In the genomic region with DNA sequence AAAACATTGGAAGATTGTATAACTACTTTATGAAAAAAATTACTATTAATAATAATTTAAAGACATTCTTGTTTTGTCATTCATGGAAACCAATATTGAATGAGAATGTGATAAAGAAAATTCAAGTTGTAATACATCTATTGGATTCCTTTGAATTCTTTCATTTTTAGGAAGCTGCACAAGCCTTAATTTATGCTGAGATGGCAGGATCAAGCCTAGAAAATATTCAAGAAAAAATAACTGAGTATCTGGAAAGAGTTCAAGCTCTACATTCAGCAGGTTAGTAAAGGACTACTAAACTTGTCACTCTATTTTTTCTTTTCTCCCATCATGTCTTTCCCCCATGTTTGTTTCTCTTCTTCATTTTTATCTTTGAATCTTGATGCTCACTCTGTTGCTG, we compare ENCODE assay signal across 22 cellular contexts. TPM values are rescaled to one million over a fixed set of nuclear protein-coding genes. Genes with fewer than 3 reads are reported as not detected.
DNase-seq lines count a peak whose midpoint lies in the region; ATAC-seq, FAIRE-seq and TF ChIP-seq lines count a peak whose summit lies in the region.
"Had no signal": no experiment of that assay in that cellular context is flagged by ENCODE, and none has a peak within 500 bp of the region (broad histone marks: within the 10 kb centered on the region; RNA-seq: fewer than 3 reads in every experiment).

No MANE protein-coding gene starts in this region.

- no peak overlapping the region for H3K4ac ChIP-seq in IMR-90 (ENCODE audit: low read depth, low read length)

- dilution Hi-C loops in IMR-90 (cut with HindIII; ENCODE audit: low sequenced_read_pairs, unreplicated experiment), result no loop called here

- no peak overlapping the region for H2BK15ac ChIP-seq in IMR-90 (ENCODE audit: low read depth, low read length)

- H3K27me3 ChIP-seq in IMR-90 (ENCODE audit: control insufficient read depth, insufficient read depth, low read length) (no peaks in the 10 kb centered on the region), Loucy (ENCODE audit: insufficient read depth, low read length, poor library complexity, severe bottlenecking) (no peaks in the 10 kb centered on the region), K562 (ENCODE audit: control insufficient read depth in 2 of 2, insufficient read depth in 2 of 2, low read length in 2 of 2) (no peaks in the 10 kb centered on the region)

- DNase-seq in IMR-90, result no peak
- no peak for DNase-seq in K562 (ENCODE audit: extremely low read depth in 1 of 4, low spot score in 3 of 4)
- no peak for DNase-seq in mucosa of descending colon
- DNase-seq: AML-193; Caco-2; CD4-positive, alpha-beta T cell; DMS153; DMS79; GDM1; GOT3; H7; HFFc6; KG1 had no signal

- no peak overlapping the region for H4K91ac ChIP-seq in IMR-90 (ENCODE audit: insufficient read depth, low read depth, low read length)

- H2AK9ac ChIP-seq in IMR-90 (replicated peaks; ENCODE audit: low read depth, low read length, poor library complexity), result no peak overlapping the region

- peaks cover 3% of the 10 kb centered on the region; the same call in 1 of the 2 replicates for H3K9me1 ChIP-seq in IMR-90 (ENCODE audit: insufficient read depth, low read length)
- no peaks in the 10 kb centered on the region for H3K9me1 ChIP-seq in K562 (ENCODE audit: control insufficient read depth, insufficient read depth, low read length)

- no peaks in the 10 kb centered on the region for H3K9me3 ChIP-seq in IMR-90 (ENCODE audit: control insufficient read depth, insufficient read depth, low read length)
- no peaks in the 10 kb centered on the region for H3K9me3 ChIP-seq in Loucy (ENCODE audit: insufficient read depth, low read depth, low read length)
- H3K9me3 ChIP-seq in K562 (replicated peaks; ENCODE audit: control insufficient read depth, insufficient read depth, low read depth, low read length), result no peaks in the 10 kb centered on the region
- no peaks in the 10 kb centered on the region for H3K9me3 ChIP-seq in mucosa of descending colon
- H3K9me3 ChIP-seq: Caco-2 had no signal

- no peak overlapping the region for H4K5ac ChIP-seq in IMR-90 (ENCODE audit: low read depth, low read length)

- H3K4me1 ChIP-seq in IMR-90 (ENCODE audit: control insufficient read depth, insufficient read depth, low read length), result no peaks in the 10 kb centered on the region
- peaks cover 37% of the 10 kb centered on the region for H3K4me1 ChIP-seq in Loucy (ENCODE audit: insufficient read depth, low read length, poor library complexity, severe bottlenecking)
- peaks cover 4 to 6% of the 10 kb centered on the region in 2 experiments; a peak in 2 of 5 replicates for H3K4me1 ChIP-seq in K562 (replicated peaks in 1 of 2; ENCODE audit: control insufficient read depth in 2 of 2, insufficient read depth in 2 of 2, low read length in 2 of 2)
- H3K4me1 ChIP-seq in mucosa of descending colon (ENCODE audit: low read depth), result peaks cover 18% of the 10 kb centered on the region
- H3K4me1 ChIP-seq: Caco-2 had no signal

- H3K79me1 ChIP-seq in IMR-90 (ENCODE audit: low read depth in 1 of 2, low read length in 2 of 2), result peaks cover 21 to 38% of the 10 kb centered on the region in 2 experiments

- H3K36me3 ChIP-seq in IMR-90 (ENCODE audit: control insufficient read depth, insufficient read depth, low read length) (peaks cover 21% of the 10 kb centered on the region), Loucy (ENCODE audit: insufficient read depth, low read length) (peaks cover 23% of the 10 kb centered on the region; the same call in 1 of the 2 replicates), K562 (ENCODE audit: control insufficient read depth, insufficient read depth, low read length) (peaks cover 76% of the 10 kb centered on the region), mucosa of descending colon (ENCODE audit: low read depth) (no peaks in the 10 kb centered on the region)

- H4K20me1 ChIP-seq in IMR-90 (ENCODE audit: insufficient read depth, low read length), result peaks cover 24% of the 10 kb centered on the region; the same call in 1 of the 2 replicates
- peaks cover 30% of the 10 kb centered on the region for H4K20me1 ChIP-seq in Loucy (ENCODE audit: insufficient read depth, low read length, poor library complexity, severe bottlenecking)
- H4K20me1 ChIP-seq in K562 (replicated peaks; ENCODE audit: control insufficient read depth, insufficient read depth, low read length), result no peaks in the 10 kb centered on the region; the same call in none of the 2 replicates

- H2BK20ac ChIP-seq in IMR-90 (ENCODE audit: low read depth, low read length), result no peak overlapping the region

- TF ChIP-seq EP300 in K562 (IDR thresholded peaks at IDR 0.05; ENCODE audit: low read length), result no peak

- no peak overlapping the region for H3K14ac ChIP-seq in IMR-90 (replicated peaks; ENCODE audit: low read depth, low read length)

- no peak overlapping the region for H4K8ac ChIP-seq in IMR-90 (ENCODE audit: low read depth in 2 of 2, low read length in 2 of 2)

- H2BK5ac ChIP-seq in IMR-90 (ENCODE audit: low read depth, low read length, poor library complexity, severe bottlenecking), result no peak overlapping the region

- intact Hi-C loops in IMR-90 (cut with micrococcal nuclease) (no loop called here), K562 (cut with micrococcal nuclease) (no loop called here), mucosa of descending colon (cut with DNase I, micrococcal nuclease) (no loop called here)

- CTCF ChIA-PET in IMR-90 (lab: Yijun Ruan, JAX), result no interaction called here
- CTCF ChIA-PET in K562 (lab: Yijun Ruan, JAX; ENCODE audit: low intra/inter-chr PET ratio), result no interaction called here

- TF ChIP-seq POLR2A in IMR-90 (IDR thresholded peaks at IDR 0.05; ENCODE audit: low read depth, low read length) (no peak), K562 (conservative IDR thresholded peaks at IDR 0.05) (no peak)

- in situ Hi-C loops in IMR-90 (cut with MboI; ENCODE audit: low sequenced_read_pairs) (loop anchor here (25.0 kb wide), 1 partner anchor 275 kb away; a partner anchor contains a TSS), K562 (cut with MboI) (loop anchor here (25.0 kb wide), 1 partner anchor 1325 kb away; no protein-coding TSS in a partner anchor)

- POLR2A ChIA-PET in IMR-90 (lab: Charles Lee; ENCODE audit: unreplicated experiment), result no interaction called here
- POLR2A ChIA-PET in K562 (lab: Yijun Ruan, JAX), result interaction anchor here (1.7 kb wide), 1 partner anchor 10 kb away, joined by 8 read pairs; no protein-coding TSS in a partner anchor

- TF ChIP-seq RAD21 in IMR-90 (IDR thresholded peaks at IDR 0.05; ENCODE audit: low read length) (no peak), K562 (CRISPR knock-in tag; conservative IDR thresholded peaks at IDR 0.05 in 1 of 2, IDR thresholded peaks at IDR 0.05 in 1 of 2) (no peak)

- H2AK5ac ChIP-seq in IMR-90 (ENCODE audit: low read depth, low read length), result no peak overlapping the region

- no peak overlapping the region for H3K4me2 ChIP-seq in IMR-90 (ENCODE audit: low read depth, low read length)
- peak overlapping the region; percentile 79 for H3K4me2 ChIP-seq in Loucy (ENCODE audit: low read depth, low read length, poor library complexity, severe bottlenecking)
- no peak overlapping the region for H3K4me2 ChIP-seq in K562 (ENCODE audit: insufficient read depth, low read length)

- no peak overlapping the region for H3K56ac ChIP-seq in IMR-90 (ENCODE audit: extremely low read depth, insufficient read depth, low read length)

- H2AFZ ChIP-seq in IMR-90 (replicated peaks; ENCODE audit: low read length, poor library complexity), result no peak overlapping the region
- H2AFZ ChIP-seq in Loucy (ENCODE audit: low read length), result no peak overlapping the region
- H2AFZ ChIP-seq in K562 (ENCODE audit: low read depth, low read length), result no peak overlapping the region

- no peak for TF ChIP-seq CTCF in IMR-90 (conservative IDR thresholded peaks at IDR 0.05; ENCODE audit: low read depth, low read length)
- TF ChIP-seq CTCF in Loucy (conservative IDR thresholded peaks at IDR 0.05; ENCODE audit: low read length), result no peak
- no peak for TF ChIP-seq CTCF in K562 (IDR thresholded peaks at IDR 0.05 in 2 of 3, conservative IDR thresholded peaks at IDR 0.05 in 1 of 3; ENCODE audit: insufficient read depth in 2 of 3, low read depth in 1 of 3, low read length in 3 of 3)
- no peak for TF ChIP-seq CTCF in mucosa of descending colon (IDR thresholded peaks at IDR 0.05)

- H3K79me2 ChIP-seq in Loucy (ENCODE audit: insufficient read depth, low read length) (peaks cover 48% of the 10 kb centered on the region), K562 (ENCODE audit: control insufficient read depth, insufficient read depth, low read length) (peaks cover 42% of the 10 kb centered on the region)

- H2BK120ac ChIP-seq in IMR-90 (ENCODE audit: low read depth, low read length), result no peak overlapping the region

- H3K18ac ChIP-seq in IMR-90 (ENCODE audit: low read depth, low read length), result no peak overlapping the region

- H3K4me3 ChIP-seq in IMR-90 (ENCODE audit: insufficient read depth, low read depth, low read length) (no peak overlapping the region), Loucy (ENCODE audit: low read length, poor library complexity, severe bottlenecking) (no peak overlapping the region), K562 (no peak overlapping the region), mucosa of descending colon (no peak overlapping the region)

- no peaks in the 10 kb centered on the region for H3K9me2 ChIP-seq in Loucy (replicated peaks; ENCODE audit: low read depth, low read length)

- BruUV-seq in IMR-90 (replicated peaks; lab: Mats Ljungman, UMichigan), result no TSS peak
- no TSS peak for BruUV-seq in K562 (replicated peaks; lab: Mats Ljungman, UMichigan)

- ATAC-seq in IMR-90 (ENCODE audit: low read depth) (no peak), K562 (no peak), mucosa of descending colon (no peak), GM18520 (IDR thresholded peaks at IDR 0.05; ENCODE audit: unreplicated experiment) (no peak), HG02970 (IDR thresholded peaks at IDR 0.05; ENCODE audit: low FRiP score, unreplicated experiment) (no peak)
- ATAC-seq: HCT116 had no signal

- FAIRE-seq in K562 (lab: Jason Lieb, UNC), result no peak
- FAIRE-seq: A204.1, D721Med, GM12892, GM18507 had no signal

- H3K9ac ChIP-seq in IMR-90 (ENCODE audit: low read depth, low read length) (no peak overlapping the region), Loucy (ENCODE audit: low read depth, low read length, poor library complexity, severe bottlenecking) (no peak overlapping the region), K562 (ENCODE audit: insufficient read depth in 1 of 2, low read depth in 2 of 2, low read length in 2 of 2) (no peak overlapping the region)

- H3K27ac ChIP-seq in IMR-90 (ENCODE audit: insufficient read depth, low read length) (no peak overlapping the region), K562 (ENCODE audit: extremely low read depth, low read depth, low read length) (no peak overlapping the region)
- H3K27ac ChIP-seq: C4-2B had no signal

- no peak overlapping the region for H3K23ac ChIP-seq in IMR-90 (ENCODE audit: low read depth, low read length)

- no peaks in the 10 kb centered on the region for H3F3A ChIP-seq in Loucy (ENCODE audit: low read depth)

RNA-seq across cellular contexts. Expression of a gene that starts 5.9 kb away (rescaled TPM):
- total RNA-seq in IMR-90 (2012; rRNA removed), result 21.3 and 28.1 TPM in 2 replicates
- polyA plus RNA-seq in IMR-90 (2012; rRNA removed), result 13.2 and 14.5 TPM in 2 replicates
- polyA plus RNA-seq in IMR-90 (2012; cell fraction: cytosol; rRNA removed), result 2.4 and 3.4 TPM in 2 replicates
- 11.3 and 25.3 TPM in 2 replicates for polyA plus RNA-seq in IMR-90 (2012; cell fraction: nucleus; rRNA removed; ENCODE audit: low replicate concordance)
- total RNA-seq in K562 (2011; cell fraction: chromatin; rRNA removed; ENCODE audit: low replicate concordance), result 37.7 and 89.2 TPM in 2 replicates
- 26.5 and 27.1 TPM in 2 replicates for total RNA-seq in K562 (2011; cell fraction: nucleolus; rRNA removed)
- 32.0 and 50.1 TPM in 2 replicates for total RNA-seq in K562 (2011; cell fraction: nucleoplasm; rRNA removed)
- total RNA-seq in K562 (2014; rRNA removed), result 27.0 and 32.7 TPM in 2 replicates
- total RNA-seq in K562 (2014; rRNA removed; fragmentation: Illumina TruSeq; extraction: Trizol), result 33.4 and 35.3 TPM in 2 replicates
- total RNA-seq in K562 (2015; rRNA removed; fragmentation: Illumina TruSeq; extraction: Trizol), result 31.7 and 37.5 TPM in 2 replicates
- 42.6 and 42.7 TPM in 2 replicates for total RNA-seq in K562 (2021)
- 28.1 and 36.4 TPM in 2 replicates for polyA plus RNA-seq in K562 (2011; rRNA removed)
- polyA plus RNA-seq in K562 (2011; cell fraction: cytosol; rRNA removed), result 17.9 and 20.3 TPM in 2 replicates
- 29.4 and 33.3 TPM in 2 replicates for polyA plus RNA-seq in K562 (2011; cell fraction: nucleus; rRNA removed)
- 19.3 and 25.7 TPM in 2 replicates for polyA plus RNA-seq in K562 (2012)
- 24.8 and 32.6 TPM in 2 replicates for polyA plus RNA-seq in K562 (2014; fragmentation: Illumina TruSeq; extraction: Trizol)
- 1 to 10 TPM; 6.5 to 10.0 TPM for polyA plus RNA-seq in K562 (2014; fragmentation: Nextera tagmentation; extraction: Ambion mirVana)
- polyA plus RNA-seq in K562 (2014; rRNA removed), result 23.3 TPM in 2 replicates
- 50.3 and 54.6 TPM in 2 replicates for polyA minus RNA-seq in K562 (2011; rRNA and poly(A)+ RNA removed)
- 24.0 and 25.2 TPM in 2 replicates for polyA minus RNA-seq in K562 (2011; cell fraction: cytosol; rRNA and poly(A)+ RNA removed)
- 40.5 and 64.5 TPM in 2 replicates for polyA minus RNA-seq in K562 (2011; cell fraction: nucleus; rRNA and poly(A)+ RNA removed)
- 10 to 100 TPM; 26.8 to 56.5 (median 44.9) TPM for total RNA-seq in mucosa of descending colon
